Comparison of ENCODE assay signal across 19 cellular contexts in the genomic region with DNA sequence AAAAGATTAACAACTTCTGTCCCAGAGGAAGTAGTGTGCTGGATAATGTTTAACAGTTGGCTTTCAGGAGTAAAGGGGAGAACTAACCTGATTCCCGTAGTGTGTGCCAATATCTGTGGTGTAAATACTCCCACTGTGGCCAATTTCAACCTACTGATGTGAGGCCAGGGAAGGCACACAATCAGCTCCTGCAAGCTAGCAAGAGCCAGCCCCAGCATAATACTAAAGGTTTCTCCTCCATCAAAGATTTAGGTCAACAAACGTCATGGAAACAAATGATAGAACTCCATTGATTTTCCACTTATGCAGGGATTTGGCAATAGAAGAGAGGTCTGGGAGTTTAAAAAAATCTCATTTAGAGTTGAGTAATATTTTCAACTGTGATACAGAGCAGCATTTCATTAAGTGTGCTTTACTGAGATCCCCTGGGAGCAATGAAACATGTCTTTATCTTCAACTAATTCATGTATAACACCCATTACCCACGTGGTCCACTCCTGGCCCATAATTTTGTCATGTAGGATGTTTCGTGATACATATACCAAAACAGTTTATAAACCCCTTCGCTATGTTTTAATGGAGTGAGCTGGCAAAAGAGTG. TPM values are rescaled to one million over a fixed set of nuclear protein-coding genes. Genes with fewer than 3 reads are reported as not detected.
DNase-seq lines count a peak whose midpoint lies in the region; ATAC-seq, FAIRE-seq and TF ChIP-seq lines count a peak whose summit lies in the region.
"Had no signal": no experiment of that assay in that cellular context is flagged by ENCODE, and none has a peak within 500 bp of the region (broad histone marks: within the 10 kb centered on the region; RNA-seq: fewer than 3 reads in every experiment).

No MANE protein-coding gene starts in this region.

- no peak for TF ChIP-seq POLR2A in right lobe of liver (IDR thresholded peaks at IDR 0.05)

- intact Hi-C loops in A673 (cut with micrococcal nuclease; ENCODE audit: unreplicated experiment) (no loop called here), right lobe of liver (cut with DNase I) (no loop called here), OCI-LY7 (cut with micrococcal nuclease; ENCODE audit: unreplicated experiment) (no loop called here)

- H3K27ac ChIP-seq in A673 (ENCODE audit: low read depth, low read length, poor library complexity, severe bottlenecking): no peak overlapping the region
- peak overlapping the region in 1 of 3 donors; percentile 57 for H3K27ac ChIP-seq in right lobe of liver
- H3K27ac ChIP-seq in OCI-LY7 (ENCODE audit: low read depth, low read length, poor library complexity, severe bottlenecking): no peak overlapping the region
- H3K27ac ChIP-seq: BLaER1 treated with 17β-estradiol and CSF1 and Interleukin-3, amounts not matched to agents 10 nM and 100 nM had no signal

- in situ Hi-C loops in SK-MEL-5 (cut with HindIII; ENCODE audit: low pct_unique_long_range_greater_than_20kb, low sequenced_read_pairs): no loop called here

- H3K9me3 ChIP-seq in A673 (ENCODE audit: low read depth, low read length, poor library complexity, severe bottlenecking): no peaks in the 10 kb centered on the region
- no peaks in the 10 kb centered on the region for H3K9me3 ChIP-seq in right lobe of liver
- H3K9me3 ChIP-seq in OCI-LY7 (ENCODE audit: low read length): no peaks in the 10 kb centered on the region
- H3K9me3 ChIP-seq: BLaER1 treated with 17β-estradiol and CSF1 and Interleukin-3, amounts not matched to agents 10 nM and 100 nM; HAP-1 had no signal

- CTCF ChIA-PET in A673 (lab: Charles Lee): no interaction called here
- CTCF ChIA-PET in OCI-LY7 (lab: Charles Lee; ENCODE audit: unreplicated experiment): no interaction called here

- peak; percentile 48 for FAIRE-seq in GM19239 (lab: Jason Lieb, UNC)
- FAIRE-seq: GM12892, RCC 7860 had no signal

- H3K27me3 ChIP-seq in A673 (replicated peaks; ENCODE audit: insufficient read depth, low read depth, low read length, poor library complexity) (no peaks in the 10 kb centered on the region), right lobe of liver (no peaks in the 10 kb centered on the region), H7 (ENCODE audit: control insufficient read depth, insufficient read depth, low read length) (no peaks in the 10 kb centered on the region)

- no peak overlapping the region for H3K4me2 ChIP-seq in OCI-LY7 (ENCODE audit: low read length)
- H3K4me2 ChIP-seq: BLaER1 treated with 17β-estradiol and CSF1 and Interleukin-3, amounts not matched to agents 10 nM and 100 nM had no signal

- H3K4me1 ChIP-seq in A673 (ENCODE audit: insufficient read depth, low read length, poor library complexity, severe bottlenecking) (peaks cover 6% of the 10 kb centered on the region), right lobe of liver (no peaks in the 10 kb centered on the region), OCI-LY7 (ENCODE audit: insufficient read depth, low read length, poor library complexity, severe bottlenecking) (no peaks in the 10 kb centered on the region)

- POLR2A ChIA-PET in A673 (lab: Charles Lee; ENCODE audit: low non-redundant PET): interaction anchor here (0.7 kb wide), 1 partner anchor 19 kb away, joined by 3 read pairs; no protein-coding TSS in a partner anchor
- POLR2A ChIA-PET in OCI-LY7 (lab: Charles Lee): interaction anchor here (0.9 kb wide), 1 partner anchor 53 kb away, joined by 3 read pairs; no protein-coding TSS in a partner anchor

- DNase-seq in A673 (ENCODE audit: low spot score) (peak; percentile 53), GM19239 (ENCODE audit: insufficient read length, low spot score) (no peak), SK-MEL-5 (ENCODE audit: low read depth, low spot score) (peak; percentile 19), right lobe of liver (peak in 1 of 3 donors; percentile 51), OCI-LY7 (ENCODE audit: low spot score) (no peak), H7 (no peak)
- DNase-seq: DMS79, NCI-H1694 treated with DMSO at 0.1 percent for 48 hours, NCI-H2107, NCI-H446, NCI-H526 treated with DMSO at 0.1 percent for 48 hours, SHP77 treated with DMSO at 0.1 percent for 48 hours, T-helper 1 cell had no signal

- no peak for TF ChIP-seq CTCF in A673 (conservative IDR thresholded peaks at IDR 0.05; ENCODE audit: low read depth, low read length)
- no peak for TF ChIP-seq CTCF in right lobe of liver (IDR thresholded peaks at IDR 0.05)
- TF ChIP-seq CTCF in OCI-LY7 (conservative IDR thresholded peaks at IDR 0.05; ENCODE audit: low read length): no peak

- H3K36me3 ChIP-seq in A673 (ENCODE audit: insufficient read depth, low read length, poor library complexity, severe bottlenecking) (no peaks in the 10 kb centered on the region), right lobe of liver (no peaks in the 10 kb centered on the region), OCI-LY7 (ENCODE audit: insufficient read depth, low read length) (no peaks in the 10 kb centered on the region), H7 (replicated peaks; ENCODE audit: control insufficient read depth, insufficient read depth, low read length) (no peaks in the 10 kb centered on the region; the same call in 1 of the 2 replicates)
- H3K36me3 ChIP-seq: BLaER1 treated with 17β-estradiol and CSF1 and Interleukin-3, amounts not matched to agents 10 nM and 100 nM; HAP-1 had no signal

- 38% methylated on average over 4 of the region's 5 CpGs for WGBS in right lobe of liver (ENCODE audit: insufficient coverage, low coverage, low lambda C conversion rate, missing lambda C conversion rate)

- no peak overlapping the region for H2AFZ ChIP-seq in OCI-LY7 (ENCODE audit: low read length)

- H3K4me3 ChIP-seq in A673 (ENCODE audit: low read depth, low read length, poor library complexity, severe bottlenecking) (no peak overlapping the region), right lobe of liver (no peak overlapping the region), OCI-LY7 (ENCODE audit: low read depth, low read length, poor library complexity, severe bottlenecking) (no peak overlapping the region), H7 (ENCODE audit: insufficient read depth, low read depth, low read length) (no peak overlapping the region)
- H3K4me3 ChIP-seq: BLaER1 treated with 17β-estradiol and CSF1 and Interleukin-3, amounts not matched to agents 10 nM and 100 nM; HAP-1 had no signal

- ATAC-seq in right lobe of liver (peak; percentile 79 to 98 (median 88)), GM19324 (IDR thresholded peaks at IDR 0.05; ENCODE audit: low FRiP score, unreplicated experiment) (no peak)

- no peaks in the 10 kb centered on the region for H3K9me2 ChIP-seq in OCI-LY7 (ENCODE audit: insufficient read depth, low read length)

- no peaks in the 10 kb centered on the region for H4K20me1 ChIP-seq in OCI-LY7 (ENCODE audit: insufficient read depth, low read length)

- H3K79me2 ChIP-seq in OCI-LY7 (ENCODE audit: insufficient read depth, low read depth, low read length): no peaks in the 10 kb centered on the region

- BruUV-seq in A673 (replicated peaks; lab: Mats Ljungman, UMichigan): no TSS peak
- no TSS peak for BruUV-seq in OCI-LY7 (replicated peaks; lab: Mats Ljungman, UMichigan)

RNA-seq across cellular contexts. Expression of a gene that starts 15.8 kb away (rescaled TPM):
- total RNA-seq in A673 (2021) (0.62 and 0.90 TPM in 2 replicates), right lobe of liver (under 1 TPM; 0.22 to 0.49 (median 0.33) TPM), OCI-LY7 (2022) (not detected in 2 replicates)
- total RNA-seq in SK-MEL-5 (2014; rRNA removed; shearing (Covaris generic)): 0.21 and 0.34 TPM in 2 replicates
- 0.10 TPM in 1 of 2 replicates, not detected in the other for polyA plus RNA-seq in SK-MEL-5 (2015; cell fraction: cytosol; rRNA removed)
- polyA plus RNA-seq in SK-MEL-5 (2015; cell fraction: nucleus; rRNA removed): 4.9 and 8.3 TPM in 2 replicates
- total RNA-seq in OCI-LY7 (2014; rRNA removed; shearing (Covaris generic)): not detected in 2 replicates
- total RNA-seq in H7 (2014; rRNA removed; shearing (Covaris generic)): 0.26 and 0.80 TPM in 2 replicates
- total RNA-seq: LHCN-M2 had no signal

Comparison
In these comparisons a context has a peak if more than half of its experiments do, and no peak if none do; other contexts are left out.
1. DNase-seq: peak in A673 (single experiment) and SK-MEL-5 (single experiment); none in GM19239 (single experiment), OCI-LY7 (single experiment) and H7 (single experiment).